32 cellular contexts compared by ENCODE assay signal in genomic region chr4:67719953-67720617, GRCh38. TPM values are rescaled to one million over a fixed set of nuclear protein-coding genes. Genes with fewer than 3 reads are reported as not detected.
"Had no signal": no experiment of that assay in that cellular context is flagged by ENCODE, and none has a peak within 500 bp of the region (broad histone marks: within the 10 kb centered on the region; RNA-seq: fewer than 3 reads in every experiment).

No MANE protein-coding gene starts in this region.

- H3K27me3 Mint-ChIP-seq: natural killer cell treated with Interleukin-12 subunit alpha and Interleukin-12 subunit beta and Interleukin-15 and Interleukin-18, amount 100 ng/mL, for 72 hours; stimulated activated naive B cell treated with anti-CD40 and anti-IgM and Interleukin-4, amounts not matched to agents 10 μg/mL and 1 μg/mL and 100 μg/mL, for 72 hours; stimulated activated naive CD8-positive, alpha-beta T cell treated with anti-CD3 and anti-CD28 coated beads, Interleukin-15, amount 100 ng/mL, for 72 hours had no signal

- H3K79me2 ChIP-seq: parathyroid adenoma had no signal

- H3K4me1 ChIP-seq: heart left ventricle, parathyroid adenoma, psoas muscle, spleen had no signal

- H3K4me3 ChIP-seq: coronary artery, heart left ventricle, neural progenitor cell, psoas muscle, spleen, thoracic aorta had no signal

- H3K4me1 Mint-ChIP-seq: stimulated activated naive B cell treated with anti-CD40 and anti-IgM and Interleukin-4, amounts not matched to agents 10 μg/mL and 1 μg/mL and 100 μg/mL, for 72 hours had no signal

- H3K4me2 ChIP-seq: neural progenitor cell had no signal

- ATAC-seq: esophagus mucosa; heart left ventricle; left lobe of liver; natural killer cell treated with Interleukin-12 subunit alpha and Interleukin-12 subunit beta and Interleukin-15 and Interleukin-18, amount 100 ng/mL, for 72 hours; psoas muscle; sciatic nerve; stimulated activated naive B cell treated with anti-CD40 and anti-IgM and Interleukin-4, amounts not matched to agents 10 μg/mL and 1 μg/mL and 100 μg/mL, for 72 hours; stimulated activated naive CD8-positive, alpha-beta T cell treated with anti-CD3 and anti-CD28 coated beads, Interleukin-15, amount 100 ng/mL, for 72 hours had no signal

- H2AFZ ChIP-seq: neural progenitor cell, parathyroid adenoma had no signal

- DNase-seq: effector CD4-positive, alpha-beta T cell; heart left ventricle; hippocampal formation; kidney glomerular epithelial cell; mammary epithelial cell; occipital lobe; psoas muscle; retina; spleen; stimulated activated CD4-positive, alpha-beta T cell treated with anti-CD3 and anti-CD28 coated beads, Interleukin-2, amount 100 ng/mL, for 24 hours; stimulated activated CD4-positive, alpha-beta T cell treated with anti-CD3 and anti-CD28 coated beads, Interleukin-4, amount 100 ng/mL, for 4 hours; stimulated activated naive B cell treated with anti-CD40 and anti-IgM and Interleukin-4, amounts not matched to agents 10 μg/mL and 1 μg/mL and 100 μg/mL, for 72 hours; stimulated activated naive CD8-positive, alpha-beta T cell treated with anti-CD3 and anti-CD28 coated beads, Interleukin-15, amount 100 ng/mL, for 72 hours; trophoblast cell had no signal

- H3K9me3 ChIP-seq: heart left ventricle, psoas muscle, spleen, thoracic aorta had no signal

- H3K27ac Mint-ChIP-seq: natural killer cell treated with Interleukin-12 subunit alpha and Interleukin-12 subunit beta and Interleukin-15 and Interleukin-18, amount 100 ng/mL, for 72 hours; neural progenitor cell; stimulated activated naive B cell treated with anti-CD40 and anti-IgM and Interleukin-4, amounts not matched to agents 10 μg/mL and 1 μg/mL and 100 μg/mL, for 72 hours; stimulated activated naive CD8-positive, alpha-beta T cell treated with anti-CD3 and anti-CD28 coated beads, Interleukin-15, amount 100 ng/mL, for 72 hours had no signal

- H3K36me3 Mint-ChIP-seq: natural killer cell treated with Interleukin-12 subunit alpha and Interleukin-12 subunit beta and Interleukin-15 and Interleukin-18, amount 100 ng/mL, for 72 hours had no signal

- H3K4me3 Mint-ChIP-seq: mesothelial cell of epicardium; natural killer cell treated with Interleukin-12 subunit alpha and Interleukin-12 subunit beta and Interleukin-15 and Interleukin-18, amount 100 ng/mL, for 72 hours; neural progenitor cell; stimulated activated naive B cell treated with anti-CD40 and anti-IgM and Interleukin-4, amounts not matched to agents 10 μg/mL and 1 μg/mL and 100 μg/mL, for 72 hours; stimulated activated naive CD8-positive, alpha-beta T cell treated with anti-CD3 and anti-CD28 coated beads, Interleukin-15, amount 100 ng/mL, for 72 hours had no signal

- H3K9ac ChIP-seq: neural progenitor cell, parathyroid adenoma had no signal

- H3K27ac ChIP-seq: coronary artery, heart left ventricle, neural progenitor cell, parathyroid adenoma, psoas muscle, spleen, thoracic aorta had no signal

- H3K27me3 ChIP-seq: heart left ventricle, neural progenitor cell, spleen had no signal

- H3K36me3 ChIP-seq: neural progenitor cell had no signal

- H3K9me3 Mint-ChIP-seq: mesothelial cell of epicardium; natural killer cell treated with Interleukin-12 subunit alpha and Interleukin-12 subunit beta and Interleukin-15 and Interleukin-18, amount 100 ng/mL, for 72 hours; neural progenitor cell; stimulated activated naive B cell treated with anti-CD40 and anti-IgM and Interleukin-4, amounts not matched to agents 10 μg/mL and 1 μg/mL and 100 μg/mL, for 72 hours had no signal

RNA-seq across cellular contexts. Expression of gene GNRHR, which starts 34.1 kb away (rescaled TPM):
- total RNA-seq: cerebellum; dermis microvascular lymphatic vessel endothelial cell; fibroblast of lung; frontal cortex; glomerular endothelial cell; heart left ventricle; left lobe of liver; lower leg skin; mesothelial cell of epicardium; natural killer cell treated with Interleukin-12 subunit alpha and Interleukin-12 subunit beta and Interleukin-15 and Interleukin-18, amount 100 ng/mL, for 72 hours; occipital lobe; psoas muscle; sciatic nerve; skeletal muscle tissue; subcutaneous adipose tissue; thoracic aorta; urinary bladder had no signal
- polyA plus RNA-seq: fibroblast of lung, heart left ventricle, psoas muscle, spleen, urinary bladder had no signal
